Comparison of ENCODE assay signal across 13 cellular contexts in the genomic region with DNA sequence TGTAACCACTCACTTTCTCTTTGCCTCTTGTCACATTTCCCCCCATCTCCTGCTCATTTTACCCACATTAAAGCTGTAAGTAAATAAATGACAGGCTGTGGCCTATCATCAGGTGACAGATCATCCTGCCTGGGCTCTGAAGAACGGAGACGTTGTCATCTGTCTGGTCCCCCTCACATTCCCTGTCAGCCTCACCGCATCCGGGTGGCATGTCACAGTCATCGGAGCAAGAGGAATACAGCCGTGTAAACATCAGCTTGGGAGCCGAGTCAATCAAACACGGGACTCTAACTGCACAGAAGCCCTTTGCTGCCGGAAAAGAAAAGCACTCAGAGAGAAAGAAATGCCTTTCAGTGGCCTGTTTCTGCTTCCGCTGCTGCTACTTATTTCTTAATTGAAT.
DNase-seq lines count a peak whose midpoint lies in the region; ATAC-seq, FAIRE-seq and TF ChIP-seq lines count a peak whose summit lies in the region.
"Had no signal": no experiment of that assay in that cellular context is flagged by ENCODE, and none has a peak within 500 bp of the region (broad histone marks: within the 10 kb centered on the region; RNA-seq: fewer than 3 reads in every experiment).

No MANE protein-coding gene starts in this region.

- DNase-seq in DMS79 treated with DMSO at 0.1 percent for 48 hours (lab: John Stamatoyannopoulos, UW) (peak; percentile 93), NCI-H1694 (lab: John Stamatoyannopoulos, UW) (peak; percentile 62), osteocyte (ENCODE audit: extremely low spot score, unreplicated experiment) (no peak), GM10248 (ENCODE audit: extremely low spot score) (no peak), H54 (ENCODE audit: insufficient read length, low spot score) (no peak)
- no peak for DNase-seq in activated T-helper 2 cell treated with anti-CD3 and anti-CD28 coated beads, Interferon-gamma antibody, Interleukin-2, Interleukin-4, amounts not matched to agents 10 μg/mL and 5 μg/mL and 100 μg/mL, durations not matched to agents 14 hours and 24 hours and 36 hours (ENCODE audit: low spot score)
- DNase-seq in activated CD8-positive, alpha-beta T cell treated with anti-CD3 and anti-CD28 coated beads for 36 hours, result no peak
- DNase-seq: activated effector memory CD4-positive, alpha-beta T cell treated with anti-CD3 and anti-CD28 coated beads, Interleukin-2, amount 50 U/mL, for 16 hours; CD4-positive, alpha-beta memory T cell; ovary; RPMI8226; substantia nigra had no signal

- no peaks in the 10 kb centered on the region for H3K9me3 Mint-ChIP-seq in brain
- no peaks in the 10 kb centered on the region for H3K9me3 Mint-ChIP-seq in osteocyte (ENCODE audit: unreplicated experiment)
- no peaks in the 10 kb centered on the region for H3K9me3 Mint-ChIP-seq in activated T-helper 2 cell treated with anti-CD3 and anti-CD28 coated beads, Interferon-gamma antibody, Interleukin-2, Interleukin-4, amounts not matched to agents 10 μg/mL and 5 μg/mL and 100 μg/mL, durations not matched to agents 14 hours and 24 hours and 36 hours
- no peaks in the 10 kb centered on the region for H3K9me3 Mint-ChIP-seq in activated CD8-positive, alpha-beta T cell treated with anti-CD3 and anti-CD28 coated beads for 36 hours

- CTCF ChIA-PET in activated CD8-positive, alpha-beta T cell treated with anti-CD3 and anti-CD28 coated beads for 36 hours (lab: Charles Lee), result no interaction called here
- CTCF ChIA-PET in GM10248 (lab: Yijun Ruan, JAX), result interaction anchor here (1.1 kb wide), 1 partner anchor 9 kb away, joined by 6 read pairs; no protein-coding TSS in a partner anchor

- peak overlapping the region in 4 of 5 experiments; percentile 10 to 93 (median 66) for H3K27ac Mint-ChIP-seq in brain
- peak overlapping the region; percentile 84 for H3K27ac Mint-ChIP-seq in osteocyte (ENCODE audit: unreplicated experiment)
- H3K27ac Mint-ChIP-seq in activated T-helper 2 cell treated with anti-CD3 and anti-CD28 coated beads, Interferon-gamma antibody, Interleukin-2, Interleukin-4, amounts not matched to agents 10 μg/mL and 5 μg/mL and 100 μg/mL, durations not matched to agents 14 hours and 24 hours and 36 hours, result no peak overlapping the region
- H3K27ac Mint-ChIP-seq in activated CD8-positive, alpha-beta T cell treated with anti-CD3 and anti-CD28 coated beads for 36 hours, result no peak overlapping the region
- H3K27ac Mint-ChIP-seq: CD4-positive, alpha-beta memory T cell had no signal

- POLR2A ChIA-PET in activated CD8-positive, alpha-beta T cell treated with anti-CD3 and anti-CD28 coated beads for 36 hours (lab: Charles Lee), result no interaction called here
- POLR2A ChIA-PET in GM10248 (lab: Yijun Ruan, JAX), result no interaction called here

- peaks cover 12% of the 10 kb centered on the region for H3K4me1 Mint-ChIP-seq in brain
- peaks cover 17% of the 10 kb centered on the region for H3K4me1 Mint-ChIP-seq in osteocyte (ENCODE audit: unreplicated experiment)
- no peaks in the 10 kb centered on the region for H3K4me1 Mint-ChIP-seq in activated T-helper 2 cell treated with anti-CD3 and anti-CD28 coated beads, Interferon-gamma antibody, Interleukin-2, Interleukin-4, amounts not matched to agents 10 μg/mL and 5 μg/mL and 100 μg/mL, durations not matched to agents 14 hours and 24 hours and 36 hours (ENCODE audit: low read depth)
- H3K4me1 Mint-ChIP-seq in activated CD8-positive, alpha-beta T cell treated with anti-CD3 and anti-CD28 coated beads for 36 hours (ENCODE audit: low read depth), result no peaks in the 10 kb centered on the region
- H3K4me1 Mint-ChIP-seq: CD4-positive, alpha-beta memory T cell had no signal

- no peak for FAIRE-seq in H54 (lab: Jason Lieb, UNC)

- TF ChIP-seq CTCF in brain (conservative IDR thresholded peaks at IDR 0.05) (no peak), osteocyte (IDR thresholded peaks at IDR 0.05) (no peak), GM10248 (IDR thresholded peaks at IDR 0.05; ENCODE audit: control extremely low read depth, extremely low read depth, low read depth, missing control alignments) (no peak)
- TF ChIP-seq CTCF in activated CD8-positive, alpha-beta T cell treated with anti-CD3 and anti-CD28 coated beads for 36 hours (IDR thresholded peaks at IDR 0.05), result no peak

- H3K4me3 Mint-ChIP-seq in brain (peak overlapping the region in 2 of 5 experiments; percentile 30 to 31), osteocyte (ENCODE audit: unreplicated experiment) (no peak overlapping the region)
- no peak overlapping the region for H3K4me3 Mint-ChIP-seq in activated T-helper 2 cell treated with anti-CD3 and anti-CD28 coated beads, Interferon-gamma antibody, Interleukin-2, Interleukin-4, amounts not matched to agents 10 μg/mL and 5 μg/mL and 100 μg/mL, durations not matched to agents 14 hours and 24 hours and 36 hours (ENCODE audit: low read depth)
- H3K4me3 Mint-ChIP-seq in activated CD8-positive, alpha-beta T cell treated with anti-CD3 and anti-CD28 coated beads for 36 hours, result no peak overlapping the region
- H3K4me3 Mint-ChIP-seq: CD4-positive, alpha-beta memory T cell had no signal

- H3K36me3 Mint-ChIP-seq in brain (no peaks in the 10 kb centered on the region), osteocyte (ENCODE audit: unreplicated experiment) (no peaks in the 10 kb centered on the region)
- no peaks in the 10 kb centered on the region for H3K36me3 Mint-ChIP-seq in activated T-helper 2 cell treated with anti-CD3 and anti-CD28 coated beads, Interferon-gamma antibody, Interleukin-2, Interleukin-4, amounts not matched to agents 10 μg/mL and 5 μg/mL and 100 μg/mL, durations not matched to agents 14 hours and 24 hours and 36 hours (ENCODE audit: low read depth)
- no peaks in the 10 kb centered on the region for H3K36me3 Mint-ChIP-seq in activated CD8-positive, alpha-beta T cell treated with anti-CD3 and anti-CD28 coated beads for 36 hours (ENCODE audit: low read depth)
- H3K36me3 Mint-ChIP-seq: CD4-positive, alpha-beta memory T cell had no signal

- H3K27me3 Mint-ChIP-seq in brain, result peaks cover 5% of the 10 kb centered on the region
- no peaks in the 10 kb centered on the region for H3K27me3 Mint-ChIP-seq in osteocyte (ENCODE audit: unreplicated experiment)
- no peaks in the 10 kb centered on the region for H3K27me3 Mint-ChIP-seq in activated T-helper 2 cell treated with anti-CD3 and anti-CD28 coated beads, Interferon-gamma antibody, Interleukin-2, Interleukin-4, amounts not matched to agents 10 μg/mL and 5 μg/mL and 100 μg/mL, durations not matched to agents 14 hours and 24 hours and 36 hours (ENCODE audit: low read depth)
- no peaks in the 10 kb centered on the region for H3K27me3 Mint-ChIP-seq in activated CD8-positive, alpha-beta T cell treated with anti-CD3 and anti-CD28 coated beads for 36 hours
- H3K27me3 Mint-ChIP-seq: CD4-positive, alpha-beta memory T cell had no signal

- intact Hi-C loops in activated T-helper 2 cell treated with anti-CD3 and anti-CD28 coated beads, Interferon-gamma antibody, Interleukin-2, Interleukin-4, amounts not matched to agents 10 μg/mL and 5 μg/mL and 100 μg/mL, durations not matched to agents 14 hours and 24 hours and 36 hours (cut with micrococcal nuclease), result no loop called here
- intact Hi-C loops in activated CD8-positive, alpha-beta T cell treated with anti-CD3 and anti-CD28 coated beads for 36 hours (cut with micrococcal nuclease), result no loop called here

- TF ChIP-seq POLR2A in H54 (IDR thresholded peaks at IDR 0.05; ENCODE audit: low read depth, low read length), result no peak

- ATAC-seq in activated CD8-positive, alpha-beta T cell treated with anti-CD3 and anti-CD28 coated beads for 36 hours, result no peak

Comparison
In these comparisons a context has a peak if more than half of its experiments do, and no peak if none do; other contexts are left out.
1. DNase-seq: peak in DMS79 treated with DMSO at 0.1 percent for 48 hours (single experiment) and NCI-H1694 (single experiment); none in osteocyte (single experiment), activated T-helper 2 cell treated with anti-CD3 and anti-CD28 coated beads, Interferon-gamma antibody, Interleukin-2, Interleukin-4, amounts not matched to agents 10 μg/mL and 5 μg/mL and 100 μg/mL, durations not matched to agents 14 hours and 24 hours and 36 hours (single experiment), activated CD8-positive, alpha-beta T cell treated with anti-CD3 and anti-CD28 coated beads for 36 hours (single experiment), GM10248 (single experiment) and H54 (single experiment).
2. H3K27ac Mint-ChIP-seq: peak in brain (4 of 5) and osteocyte (single experiment); none in activated T-helper 2 cell treated with anti-CD3 and anti-CD28 coated beads, Interferon-gamma antibody, Interleukin-2, Interleukin-4, amounts not matched to agents 10 μg/mL and 5 μg/mL and 100 μg/mL, durations not matched to agents 14 hours and 24 hours and 36 hours (single experiment) and activated CD8-positive, alpha-beta T cell treated with anti-CD3 and anti-CD28 coated beads for 36 hours (single experiment).